In the genomic region with DNA sequence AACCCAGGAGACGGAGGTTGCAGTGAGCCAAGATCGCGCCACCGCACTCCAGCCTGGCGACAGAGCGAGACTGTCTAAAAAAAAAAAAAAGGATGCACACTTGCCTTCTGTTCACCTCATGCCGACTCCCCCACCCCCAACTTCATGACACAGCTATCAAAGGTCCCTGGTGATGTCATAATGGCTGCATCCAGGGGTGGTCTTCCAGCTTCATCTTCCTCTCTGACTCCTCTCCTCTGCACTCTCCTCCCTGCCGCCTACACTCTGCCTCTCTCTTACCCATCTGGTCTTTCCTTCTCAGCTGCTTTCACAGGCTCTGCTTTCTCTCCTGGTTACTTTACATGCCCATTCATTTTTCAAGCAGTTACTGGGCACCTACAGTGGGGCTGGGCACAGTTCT, we compare ENCODE assay signal across 23 cellular contexts. TPM values are rescaled to one million over a fixed set of nuclear protein-coding genes. Genes with fewer than 3 reads are reported as not detected.
"Had no signal": no experiment of that assay in that cellular context is flagged by ENCODE, and none has a peak within 500 bp of the region (broad histone marks: within the 10 kb centered on the region; RNA-seq: fewer than 3 reads in every experiment).

No MANE protein-coding gene starts in this region.

- H3K9me3 Mint-ChIP-seq: activated T-cell treated with anti-CD3 and anti-CD28 coated beads, Interleukin-2, amount 50 U/mL, for 4 hours; effector memory CD8-positive, alpha-beta T cell; nephron; stimulated activated naive B cell treated with anti-CD40 and anti-IgM and Interleukin-4, amounts not matched to agents 10 μg/mL and 1 μg/mL and 100 μg/mL, for 72 hours; type B pancreatic cell had no signal

- H3K4me3 Mint-ChIP-seq: activated T-cell treated with anti-CD3 and anti-CD28 coated beads, Interleukin-2, amount 50 U/mL, for 4 hours; effector memory CD8-positive, alpha-beta T cell; nephron; stimulated activated naive B cell treated with anti-CD40 and anti-IgM and Interleukin-4, amounts not matched to agents 10 μg/mL and 1 μg/mL and 100 μg/mL, for 72 hours; type B pancreatic cell had no signal

- H3K27me3 Mint-ChIP-seq: effector memory CD8-positive, alpha-beta T cell; type B pancreatic cell had no signal

- H3K9me3 ChIP-seq: adrenal gland, thoracic aorta, vagina had no signal

- H3K36me3 Mint-ChIP-seq: stimulated activated naive B cell treated with anti-CD40 and anti-IgM and Interleukin-4, amounts not matched to agents 10 μg/mL and 1 μg/mL and 100 μg/mL, for 72 hours; type B pancreatic cell had no signal

- H3K27ac Mint-ChIP-seq: nephron; stimulated activated naive B cell treated with anti-CD40 and anti-IgM and Interleukin-4, amounts not matched to agents 10 μg/mL and 1 μg/mL and 100 μg/mL, for 72 hours; type B pancreatic cell had no signal

- DNase-seq: activated CD4-positive, alpha-beta T cell treated with anti-CD3 and anti-CD28 coated beads, Interleukin-2, amount 50 U/mL, for 1 hour; activated CD8-positive, alpha-beta memory T cell treated with anti-CD3 and anti-CD28 coated beads, Interleukin-2, amount 50 U/mL, for 48 hours; activated naive CD4-positive, alpha-beta T cell treated with Interleukin-2 at 50 U/mL for 16 hours; activated T-cell treated with anti-CD3 and anti-CD28 coated beads, Interleukin-2, amount 50 U/mL, for 4 hours; adrenal gland; central memory CD4-positive, alpha-beta T cell; effector memory CD8-positive, alpha-beta T cell; foreskin melanocyte; hypothalamus; left ventricle myocardium superior; mammary epithelial cell; midbrain; retina; stimulated activated CD4-positive, alpha-beta T cell treated with anti-CD3 and anti-CD28 coated beads, Interleukin-2, amount 100 ng/mL, for 48 hours; stimulated activated CD8-positive, alpha-beta memory T cell treated with anti-CD3 and anti-CD28 coated beads, Interleukin-4, amount 100 ng/mL, for 48 hours; stimulated activated naive B cell treated with anti-CD40 and anti-IgM and Interleukin-4, amounts not matched to agents 10 μg/mL and 1 μg/mL and 100 μg/mL, for 72 hours; SW 1271 had no signal

- H3K27ac ChIP-seq: adrenal gland, thoracic aorta, vagina had no signal

- H3K4me3 ChIP-seq: adrenal gland, thoracic aorta, vagina had no signal

- H3K36me3 ChIP-seq: adrenal gland, thoracic aorta, vagina had no signal

- H3K27me3 ChIP-seq: adrenal gland, vagina had no signal

- ATAC-seq: activated T-cell treated with anti-CD3 and anti-CD28 coated beads, Interleukin-2, amount 50 U/mL, for 4 hours; effector memory CD8-positive, alpha-beta T cell; esophagus mucosa; left ventricle myocardium superior; stimulated activated naive B cell treated with anti-CD40 and anti-IgM and Interleukin-4, amounts not matched to agents 10 μg/mL and 1 μg/mL and 100 μg/mL, for 72 hours had no signal

- H3K4me1 ChIP-seq: adrenal gland, vagina had no signal

RNA-seq across cellular contexts. Expression of gene RHOD, which starts 46.0 kb away (rescaled TPM):
- total RNA-seq: T-helper 2 cell treated with Interferon-gamma antibody and Interleukin-4, amounts not matched to agents 100 ng/mL and 5 ng/mL, for 36 hours had no signal
